8 cellular contexts compared by ENCODE assay signal in the genomic region with DNA sequence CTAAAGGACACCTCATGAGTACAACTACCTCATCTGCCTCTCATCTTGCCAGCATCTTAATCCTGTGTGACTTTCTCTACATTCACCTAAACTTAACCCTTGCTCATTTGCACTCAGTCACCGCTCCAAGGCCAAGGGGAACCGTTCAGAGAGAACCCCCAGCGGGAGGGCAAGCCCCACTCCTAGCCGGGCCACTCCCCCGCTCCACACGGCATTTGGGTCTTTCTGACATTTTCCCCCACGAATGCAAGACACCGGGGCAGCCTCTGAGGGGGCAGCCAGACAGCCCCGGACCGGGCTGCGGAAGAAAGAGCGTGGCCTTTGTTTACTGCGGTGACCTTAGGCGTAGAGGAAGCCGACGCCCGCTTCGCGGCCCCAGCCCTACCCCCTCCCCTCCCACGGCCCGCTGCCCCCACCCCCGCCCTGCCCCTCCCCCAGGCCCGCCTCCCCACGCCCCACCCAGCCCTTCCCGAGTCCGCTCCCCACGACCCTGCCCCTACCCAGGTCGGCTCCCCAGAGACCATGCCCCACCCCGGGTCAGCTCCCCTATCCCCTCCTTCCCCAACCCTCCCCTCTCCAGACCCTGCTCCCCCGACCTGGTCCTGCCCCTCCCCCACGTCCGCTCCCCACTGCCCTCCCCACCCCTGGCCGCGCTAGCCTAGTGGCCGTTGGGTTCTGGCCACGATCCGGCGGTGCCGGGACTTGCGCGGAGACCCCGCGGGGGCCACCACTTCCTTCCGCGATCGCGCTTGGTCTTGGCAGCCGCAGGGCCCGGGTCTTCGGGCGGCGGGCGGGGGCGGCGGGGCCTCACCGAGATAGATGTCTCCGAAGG. TPM values are rescaled to one million over a fixed set of nuclear protein-coding genes. Genes with fewer than 3 reads are reported as not detected.
DNase-seq lines count a peak whose midpoint lies in the region; ATAC-seq and TF ChIP-seq lines count a peak whose summit lies in the region.

No MANE protein-coding gene starts in this region.

- peaks cover 9 to 29% of the 10 kb centered on the region in 2 donors for H3K36me3 ChIP-seq in duodenal mucosa (ENCODE audit: control insufficient read depth in 1 of 2, insufficient read depth in 2 of 2, low read length in 2 of 2)
- H3K36me3 ChIP-seq in mesenchymal stem cell (ENCODE audit: control insufficient read depth in 1 of 2, insufficient read depth in 2 of 2, low read depth in 1 of 2, low read length in 2 of 2): peaks cover 26 to 30% of the 10 kb centered on the region in 2 experiments
- H3K36me3 ChIP-seq in suprapubic skin: peaks cover 19% of the 10 kb centered on the region

- CTCF ChIA-PET in activated B cell treated with CpG ODN at 0.5 μM for 24 hours (lab: Charles Lee): no interaction called here

- peak overlapping the region; percentile 74 to 91 for H3K14ac ChIP-seq in mesenchymal stem cell (ENCODE audit: low read length in 2 of 2)

- POLR2A ChIA-PET in activated B cell treated with CpG ODN at 0.5 μM for 24 hours (lab: Charles Lee): interaction anchor here (0.9 to 4.6 kb wide), 10 partner anchors 9 to 67 kb away, joined by 3 to 100 read pairs (median 6); a partner anchor contains a TSS

- H3K9me3 ChIP-seq in duodenal mucosa (ENCODE audit: control insufficient read depth in 1 of 2, low read length in 2 of 2): no peaks in the 10 kb centered on the region
- no peaks in the 10 kb centered on the region for H3K9me3 ChIP-seq in mesenchymal stem cell (ENCODE audit: control insufficient read depth, low read length)
- H3K9me3 ChIP-seq in suprapubic skin: no peaks in the 10 kb centered on the region

- DNase-seq in activated B cell treated with CpG ODN at 0.5 μM for 24 hours: peak; percentile 50
- no peak for DNase-seq in mesenchymal stem cell
- peak in 1 of 2 donors; percentile 81 for DNase-seq in suprapubic skin (ENCODE audit: low spot score in 2 of 2)
- no peak for DNase-seq in NCI-H187 treated with DMSO at 0.1 percent for 48 hours (lab: John Stamatoyannopoulos, UW)
- no peak for DNase-seq in NCI-H2029 (lab: John Stamatoyannopoulos, UW)

- H3K23ac ChIP-seq in mesenchymal stem cell (ENCODE audit: low read length in 2 of 2): no peak overlapping the region

- H3K4me1 ChIP-seq in duodenal mucosa (ENCODE audit: control insufficient read depth in 1 of 2, insufficient read depth in 2 of 2, low read length in 2 of 2) (peaks cover 53 to 55% of the 10 kb centered on the region in 2 donors), mesenchymal stem cell (ENCODE audit: control insufficient read depth, insufficient read depth, low read depth, low read length) (peaks cover 38% of the 10 kb centered on the region), suprapubic skin (peaks cover 59% of the 10 kb centered on the region)

- H2BK12ac ChIP-seq in mesenchymal stem cell (ENCODE audit: low read length in 2 of 2): no peak overlapping the region

- peak overlapping the region; percentile 92 for H4K8ac ChIP-seq in mesenchymal stem cell (ENCODE audit: low read length)

- peak overlapping the region; percentile 24 to 98 for H3K4ac ChIP-seq in mesenchymal stem cell (ENCODE audit: low read depth in 1 of 2, low read length in 2 of 2)

- H3K27ac ChIP-seq in duodenal mucosa (ENCODE audit: low read depth, low read length): peak overlapping the region; percentile 92
- peak overlapping the region; percentile 23 for H3K27ac ChIP-seq in mesenchymal stem cell (ENCODE audit: low read length, poor library complexity, severe bottlenecking)
- H3K27ac ChIP-seq in suprapubic skin: peak overlapping the region; percentile 99

- no peak for TF ChIP-seq EP300 in suprapubic skin (IDR thresholded peaks at IDR 0.05)

- TF ChIP-seq CTCF in activated B cell treated with CpG ODN at 0.5 μM for 24 hours (IDR thresholded peaks at IDR 0.05) (no peak), suprapubic skin (IDR thresholded peaks at IDR 0.05) (no peak)

- no peaks in the 10 kb centered on the region for H3K9me3 Mint-ChIP-seq in activated B cell treated with CpG ODN at 0.5 μM for 24 hours

- H3K4me3 ChIP-seq in GM08714 (ENCODE audit: low read length): peak overlapping the region; percentile 92
- H3K4me3 ChIP-seq in duodenal mucosa (ENCODE audit: low read depth in 1 of 2, low read length in 2 of 2): peak overlapping the region; percentile 68 to 79
- H3K4me3 ChIP-seq in mesenchymal stem cell (ENCODE audit: insufficient read depth in 1 of 2, low read depth in 1 of 2, low read length in 2 of 2): peak overlapping the region; percentile 88 to 94
- H3K4me3 ChIP-seq in suprapubic skin: peak overlapping the region; percentile 94

- H3K4me3 Mint-ChIP-seq in activated B cell treated with CpG ODN at 0.5 μM for 24 hours: peak overlapping the region; percentile 94

- peak overlapping the region; percentile 77 for H3K4me2 ChIP-seq in mesenchymal stem cell (ENCODE audit: low read length, poor library complexity, severe bottlenecking)

- H3K27ac Mint-ChIP-seq in activated B cell treated with CpG ODN at 0.5 μM for 24 hours: peak overlapping the region; percentile 97

- H2BK120ac ChIP-seq in mesenchymal stem cell (ENCODE audit: low read depth, low read length): peak overlapping the region; percentile 96

- peak overlapping the region; percentile 53 to 81 for H3K9ac ChIP-seq in duodenal mucosa (ENCODE audit: low read depth in 1 of 2, low read length in 2 of 2)
- peak overlapping the region; percentile 89 for H3K9ac ChIP-seq in mesenchymal stem cell (ENCODE audit: low read length)

- peak overlapping the region; percentile 78 for H4K91ac ChIP-seq in mesenchymal stem cell (ENCODE audit: low read length)

- peaks cover 8% of the 10 kb centered on the region for H3K79me1 ChIP-seq in mesenchymal stem cell (replicated peaks; ENCODE audit: low read length, poor library complexity, severe bottlenecking)

- WGBS in mesenchymal stem cell: 0% methylated on average over 35 of the region's 57 CpGs
- WGBS in suprapubic skin: 1% methylated on average over 31 of the region's 57 CpGs

- H2AK5ac ChIP-seq in mesenchymal stem cell (ENCODE audit: low read length, severe bottlenecking): no peak overlapping the region

- H3K36me3 Mint-ChIP-seq in activated B cell treated with CpG ODN at 0.5 μM for 24 hours (ENCODE audit: low read depth): peaks cover 49% of the 10 kb centered on the region

- intact Hi-C loops in activated B cell treated with CpG ODN at 0.5 μM for 24 hours (cut with micrococcal nuclease): loop anchor here (1.0 to 5.0 kb wide), 7 partner anchors 20 to 560 kb away; a partner anchor contains a TSS

- peak overlapping the region; percentile 92 for H2AFZ ChIP-seq in mesenchymal stem cell (ENCODE audit: low read depth, low read length)

- peak overlapping the region; percentile 63 for H2BK5ac ChIP-seq in mesenchymal stem cell (ENCODE audit: low read depth, low read length, poor library complexity, severe bottlenecking)

- peak overlapping the region; percentile 71 for H2BK15ac ChIP-seq in mesenchymal stem cell (ENCODE audit: low read depth, poor library complexity, severe bottlenecking)

- ATAC-seq in HG03196 (IDR thresholded peaks at IDR 0.05; ENCODE audit: unreplicated experiment) (peak; percentile 19), activated B cell treated with CpG ODN at 0.5 μM for 24 hours (ENCODE audit: low read depth) (peak; percentile 32)

- peak overlapping the region; percentile 66 to 91 for H3K18ac ChIP-seq in mesenchymal stem cell (ENCODE audit: low read depth in 1 of 2, low read length in 2 of 2)

- no peaks in the 10 kb centered on the region for H3K27me3 Mint-ChIP-seq in activated B cell treated with CpG ODN at 0.5 μM for 24 hours

- TF ChIP-seq POLR2A in suprapubic skin (IDR thresholded peaks at IDR 0.05): no peak

- peaks cover 53% of the 10 kb centered on the region for H3K4me1 Mint-ChIP-seq in activated B cell treated with CpG ODN at 0.5 μM for 24 hours

- H3K27me3 ChIP-seq in duodenal mucosa (ENCODE audit: control insufficient read depth in 1 of 2, insufficient read depth in 2 of 2, low read length in 2 of 2) (no peaks in the 10 kb centered on the region), mesenchymal stem cell (ENCODE audit: control insufficient read depth in 1 of 2, insufficient read depth in 1 of 2, low read length in 2 of 2) (no peaks in the 10 kb centered on the region), suprapubic skin (no peaks in the 10 kb centered on the region)

RNA-seq across cellular contexts. Expression of a gene that starts 0.8 kb away (rescaled TPM):
- total RNA-seq in activated B cell treated with CpG ODN at 0.5 μM for 24 hours: 147 and 170 TPM in 2 replicates
- 100 TPM for polyA plus RNA-seq in mesenchymal stem cell (2013, experiment 1 of 2)
- polyA plus RNA-seq in mesenchymal stem cell (2013, experiment 2 of 2): 98.8 TPM
- 100 to 1,000 TPM in 1 of 4 donors, 10 to 100 TPM in 3; 52.3 to 142 (median 58.8) TPM for total RNA-seq in suprapubic skin

RNA-seq across cellular contexts. Expression of a gene that starts 43.9 kb away (rescaled TPM):
- 24.6 and 26.5 TPM in 2 replicates for total RNA-seq in activated B cell treated with CpG ODN at 0.5 μM for 24 hours
- polyA plus RNA-seq in mesenchymal stem cell (2013, experiment 1 of 2): 217 TPM
- 200 TPM for polyA plus RNA-seq in mesenchymal stem cell (2013, experiment 2 of 2)
- 1 to 10 TPM; 3.6 to 7.6 (median 4.5) TPM for total RNA-seq in suprapubic skin

RNA-seq across cellular contexts. Expression of a gene that starts 44.7 kb away (rescaled TPM):
- total RNA-seq in activated B cell treated with CpG ODN at 0.5 μM for 24 hours (0.32 and 0.42 TPM in 2 replicates), suprapubic skin (1 to 10 TPM in 3 of 4 donors, under 1 TPM in 1; 0.29 to 4.4 (median 1.6) TPM)
- 0.03 TPM for polyA plus RNA-seq in mesenchymal stem cell (2013, experiment 1 of 2)
- 0.12 TPM for polyA plus RNA-seq in mesenchymal stem cell (2013, experiment 2 of 2)

Comparison
In these comparisons a context has a peak if more than half of its experiments do, and no peak if none do; other contexts are left out.
1. H3K27ac ChIP-seq: peak in every context shown above with its lines; median percentile 99 in suprapubic skin; 92 in duodenal mucosa; 23 in mesenchymal stem cell.